Comparison of ENCODE assay signal across 29 cellular contexts in genomic region chr6:34586327-34587040, GRCh38. TPM values are rescaled to one million over a fixed set of nuclear protein-coding genes. Genes with fewer than 3 reads are reported as not detected.
A peak's percentile ranks its signal among the peaks of the same experiment; 100 is the strongest.
DNase-seq lines count a peak whose midpoint lies in the region; ATAC-seq and TF ChIP-seq lines count a peak whose summit lies in the region.
"Had no signal": no experiment of that assay in that cellular context is flagged by ENCODE, and none has a peak within 500 bp of the region (broad histone marks: within the 10 kb centered on the region; RNA-seq: fewer than 3 reads in every experiment).

No MANE protein-coding gene starts in this region.

- TF ChIP-seq CTCF in natural killer cell (IDR thresholded peaks at IDR 0.05) (no peak), nephron progenitor cell (IDR thresholded peaks at IDR 0.05) (no peak)

- intact Hi-C loops in natural killer cell (cut with micrococcal nuclease), result no loop called here
- intact Hi-C loops in activated CD4-positive, alpha-beta T cell treated with anti-CD3 and anti-CD28 coated beads for 36 hours (cut with DNase I, micrococcal nuclease), result no loop called here

- no peaks in the 10 kb centered on the region for H3K36me3 Mint-ChIP-seq in natural killer cell treated with Interleukin-12 subunit alpha and Interleukin-12 subunit beta and Interleukin-15 and Interleukin-18, amount 100 ng/mL, for 72 hours
- H3K36me3 Mint-ChIP-seq in natural killer cell (no peaks in the 10 kb centered on the region), nephron progenitor cell (ENCODE audit: low read depth) (no peaks in the 10 kb centered on the region)
- H3K36me3 Mint-ChIP-seq in activated CD4-positive, alpha-beta T cell treated with anti-CD3 and anti-CD28 coated beads for 36 hours (ENCODE audit: low read depth), result no peaks in the 10 kb centered on the region

- peaks cover 8 to 25% of the 10 kb centered on the region in 2 donors for H3K4me1 Mint-ChIP-seq in natural killer cell treated with Interleukin-12 subunit alpha and Interleukin-12 subunit beta and Interleukin-15 and Interleukin-18, amount 100 ng/mL, for 72 hours (ENCODE audit: low read depth in 2 of 2)
- H3K4me1 Mint-ChIP-seq in natural killer cell (peaks cover 19 to 39% of the 10 kb centered on the region in 2 donors), nephron progenitor cell (peaks cover 75% of the 10 kb centered on the region)
- H3K4me1 Mint-ChIP-seq in activated CD4-positive, alpha-beta T cell treated with anti-CD3 and anti-CD28 coated beads for 36 hours, result no peaks in the 10 kb centered on the region

- peak; percentile 47 for DNase-seq in natural killer cell treated with Interleukin-12 subunit alpha and Interleukin-12 subunit beta and Interleukin-15 and Interleukin-18, amount 100 ng/mL, for 72 hours (ENCODE audit: low spot score)
- DNase-seq in natural killer cell (no peak), nephron progenitor cell (no peak), A172 (ENCODE audit: low spot score) (no peak)
- no peak for DNase-seq in activated CD4-positive, alpha-beta T cell treated with anti-CD3 and anti-CD28 coated beads for 36 hours
- DNase-seq: activated CD4-positive, alpha-beta T cell treated with anti-CD3 and anti-CD28 coated beads for 48 hours; activated CD8-positive, alpha-beta memory T cell treated with anti-CD3 and anti-CD28 coated beads for 24 hours; activated gamma-delta T cell; activated naive CD8-positive, alpha-beta T cell treated with anti-CD3 and anti-CD28 coated beads, Interleukin-2, amount 50 U/mL, for 24 hours; activated T-cell treated with anti-CD3 and anti-CD28 coated beads, Interleukin-2, amount 50 U/mL, for 1 hour; CD8-positive, alpha-beta T cell; DMS153; islet precursor cell; midbrain; NCI-H1105 treated with DMSO at 0.1 percent for 48 hours; NCI-H510A; Right ventricle myocardium superior; stimulated activated naive CD8-positive, alpha-beta T cell treated with anti-CD3 and anti-CD28 coated beads, Interleukin-15, Interleukin-2, amounts not matched to agents 100 U/mL and 50 U/mL, for 24 hours had no signal

- H3K27me3 Mint-ChIP-seq in natural killer cell treated with Interleukin-12 subunit alpha and Interleukin-12 subunit beta and Interleukin-15 and Interleukin-18, amount 100 ng/mL, for 72 hours, result no peaks in the 10 kb centered on the region
- H3K27me3 Mint-ChIP-seq in natural killer cell (ENCODE audit: low read depth in 2 of 2) (no peaks in the 10 kb centered on the region), nephron progenitor cell (ENCODE audit: low read depth, poor library complexity) (peaks cover 2% of the 10 kb centered on the region)
- no peaks in the 10 kb centered on the region for H3K27me3 Mint-ChIP-seq in activated CD4-positive, alpha-beta T cell treated with anti-CD3 and anti-CD28 coated beads for 36 hours
- H3K27me3 Mint-ChIP-seq: activated naive CD8-positive, alpha-beta T cell treated with anti-CD3 and anti-CD28 coated beads, Interleukin-2, amount 50 U/mL, for 24 hours; B cell had no signal

- no peak for ATAC-seq in natural killer cell treated with Interleukin-12 subunit alpha and Interleukin-12 subunit beta and Interleukin-15 and Interleukin-18, amount 100 ng/mL, for 72 hours
- ATAC-seq in natural killer cell (no peak), HG03342 (IDR thresholded peaks at IDR 0.05; ENCODE audit: unreplicated experiment) (no peak), GM21786 (IDR thresholded peaks at IDR 0.05; ENCODE audit: unreplicated experiment) (no peak)
- ATAC-seq in activated CD4-positive, alpha-beta T cell treated with anti-CD3 and anti-CD28 coated beads for 36 hours, result no peak
- ATAC-seq: activated naive CD8-positive, alpha-beta T cell treated with anti-CD3 and anti-CD28 coated beads, Interleukin-2, amount 50 U/mL, for 24 hours; CD8-positive, alpha-beta T cell; K562; stimulated activated naive CD8-positive, alpha-beta T cell treated with anti-CD3 and anti-CD28 coated beads, Interleukin-15, Interleukin-2, amounts not matched to agents 100 U/mL and 50 U/mL, for 24 hours had no signal

- H3K27ac Mint-ChIP-seq in natural killer cell treated with Interleukin-12 subunit alpha and Interleukin-12 subunit beta and Interleukin-15 and Interleukin-18, amount 100 ng/mL, for 72 hours, result no peak overlapping the region
- H3K27ac Mint-ChIP-seq in natural killer cell (peak overlapping the region in 1 of 2 donors; percentile 20), nephron progenitor cell (peak overlapping the region; percentile 54)
- no peak overlapping the region for H3K27ac Mint-ChIP-seq in activated CD4-positive, alpha-beta T cell treated with anti-CD3 and anti-CD28 coated beads for 36 hours
- H3K27ac Mint-ChIP-seq: activated naive CD8-positive, alpha-beta T cell treated with anti-CD3 and anti-CD28 coated beads, Interleukin-2, amount 50 U/mL, for 24 hours; B cell; CD8-positive, alpha-beta T cell; nephron had no signal

- H3K4me3 Mint-ChIP-seq in natural killer cell treated with Interleukin-12 subunit alpha and Interleukin-12 subunit beta and Interleukin-15 and Interleukin-18, amount 100 ng/mL, for 72 hours, result no peak overlapping the region
- no peak overlapping the region for H3K4me3 Mint-ChIP-seq in natural killer cell
- no peak overlapping the region for H3K4me3 Mint-ChIP-seq in nephron progenitor cell
- no peak overlapping the region for H3K4me3 Mint-ChIP-seq in activated CD4-positive, alpha-beta T cell treated with anti-CD3 and anti-CD28 coated beads for 36 hours
- H3K4me3 Mint-ChIP-seq: activated naive CD8-positive, alpha-beta T cell treated with anti-CD3 and anti-CD28 coated beads, Interleukin-2, amount 50 U/mL, for 24 hours; B cell; CD8-positive, alpha-beta T cell; nephron had no signal

- H3K27ac ChIP-seq in angular gyrus (ENCODE audit: low read depth, low read length), result peak overlapping the region; percentile 8
- H3K27ac ChIP-seq: PC-9, vagina had no signal

- POLR2A ChIA-PET in activated CD4-positive, alpha-beta T cell treated with anti-CD3 and anti-CD28 coated beads for 36 hours (lab: Charles Lee), result no interaction called here

- CTCF ChIA-PET in activated CD4-positive, alpha-beta T cell treated with anti-CD3 and anti-CD28 coated beads for 36 hours (lab: Charles Lee), result interaction anchor here (0.8 to 1.4 kb wide), 2 partner anchors 11 to 127 kb away, joined by 3 to 5 read pairs; no protein-coding TSS in a partner anchor

- H3K9me3 Mint-ChIP-seq in natural killer cell treated with Interleukin-12 subunit alpha and Interleukin-12 subunit beta and Interleukin-15 and Interleukin-18, amount 100 ng/mL, for 72 hours, result no peaks in the 10 kb centered on the region
- H3K9me3 Mint-ChIP-seq in natural killer cell (no peaks in the 10 kb centered on the region), nephron progenitor cell (no peaks in the 10 kb centered on the region)
- H3K9me3 Mint-ChIP-seq in activated CD4-positive, alpha-beta T cell treated with anti-CD3 and anti-CD28 coated beads for 36 hours (ENCODE audit: low read depth), result no peaks in the 10 kb centered on the region
- H3K9me3 Mint-ChIP-seq: activated naive CD8-positive, alpha-beta T cell treated with anti-CD3 and anti-CD28 coated beads, Interleukin-2, amount 50 U/mL, for 24 hours; CD8-positive, alpha-beta T cell; nephron had no signal

RNA-seq across cellular contexts. Expression of gene SPDEF, which starts 30.4 kb away (rescaled TPM):
- not detected for total RNA-seq in natural killer cell treated with Interleukin-12 subunit alpha and Interleukin-12 subunit beta and Interleukin-15 and Interleukin-18, amount 100 ng/mL, for 72 hours
- under 1 TPM; 0.25 to 0.68 (median 0.45) TPM for total RNA-seq in natural killer cell
- total RNA-seq in A172 (2014; rRNA removed; shearing (Covaris generic)), result not detected in 2 replicates
- under 1 TPM in 1 of 2 experiments, not detected in 1; 0.18 TPM for total RNA-seq in activated CD4-positive, alpha-beta T cell treated with anti-CD3 and anti-CD28 coated beads for 36 hours
- total RNA-seq: B cell; dermis microvascular lymphatic vessel endothelial cell; glomerular endothelial cell; Right ventricle myocardium superior; T-helper 2 cell treated with Interferon-gamma antibody and Interleukin-4, amounts not matched to agents 100 ng/mL and 5 ng/mL, for 36 hours; vagina had no signal
